Comparison of ENCODE assay signal across 13 cellular contexts in genomic region chr3:155026999-155027591, GRCh38. TPM values are rescaled to one million over a fixed set of nuclear protein-coding genes. Genes with fewer than 3 reads are reported as not detected.
A peak's percentile ranks its signal among the peaks of the same experiment; 100 is the strongest.
DNase-seq lines count a peak whose midpoint lies in the region; ATAC-seq and TF ChIP-seq lines count a peak whose summit lies in the region.
"Had no signal": no experiment of that assay in that cellular context is flagged by ENCODE, and none has a peak within 500 bp of the region (broad histone marks: within the 10 kb centered on the region; RNA-seq: fewer than 3 reads in every experiment).

No MANE protein-coding gene starts in this region.

- peaks cover 19% of the 10 kb centered on the region for H3K36me3 Mint-ChIP-seq in WTC11

- H3K27ac ChIP-seq in HUES6 (ENCODE audit: low read depth, low read length) (peak overlapping the region; percentile 38; the same call in 1 of the 2 replicates), lower lobe of right lung (peak overlapping the region; percentile 36)

- POLR2A ChIA-PET in AG04449 (lab: Yijun Ruan, JAX): no interaction called here
- POLR2A ChIA-PET in WTC11 (lab: Charles Lee): no interaction called here

- CTCF ChIA-PET in AG04449 (lab: Yijun Ruan, JAX): no interaction called here
- CTCF ChIA-PET in WTC11 (lab: Charles Lee): interaction anchor here (0.6 kb wide), 1 partner anchor 600 kb away, joined by 3 read pairs; no protein-coding TSS in a partner anchor

- ATAC-seq in WTC11: peak; percentile 51
- ATAC-seq in lower lobe of right lung: peak; percentile 68 to 77
- ATAC-seq in HG03520 (IDR thresholded peaks at IDR 0.05; ENCODE audit: unreplicated experiment): no peak
- no peak for ATAC-seq in GM19463 (IDR thresholded peaks at IDR 0.05; ENCODE audit: unreplicated experiment)
- ATAC-seq: activated T-cell treated with anti-CD3 and anti-CD28 coated beads, Interleukin-2, amount 50 U/mL, for 4 hours had no signal

- H3K4me3 Mint-ChIP-seq in WTC11: no peak overlapping the region
- H3K4me3 Mint-ChIP-seq: activated T-cell treated with anti-CD3 and anti-CD28 coated beads, Interleukin-2, amount 50 U/mL, for 4 hours; CD4-positive, alpha-beta T cell had no signal

- peaks cover 22% of the 10 kb centered on the region for H3K9me3 Mint-ChIP-seq in WTC11

- H3K9me3 ChIP-seq in HUES6 (ENCODE audit: control insufficient read depth, insufficient read depth, low read depth, low read length) (peaks cover 4% of the 10 kb centered on the region), lower lobe of right lung (no peaks in the 10 kb centered on the region)

- intact Hi-C loops in lower lobe of right lung (cut with DNase I): no loop called here
- intact Hi-C loops in posterior vena cava (cut with DNase I): no loop called here

- no peak overlapping the region for H3K9ac ChIP-seq in HUES6 (ENCODE audit: low read length)

- DNase-seq in AG04449 (ENCODE audit: low read depth, low spot score) (peak; percentile 26), WTC11 (ENCODE audit: low spot score) (no peak), lower lobe of right lung (no peak), NCI-H187 treated with DMSO at 0.1 percent for 48 hours (lab: John Stamatoyannopoulos, UW) (no peak), posterior vena cava (ENCODE audit: low spot score) (no peak)
- DNase-seq: activated T-cell treated with anti-CD3 and anti-CD28 coated beads, Interleukin-2, amount 50 U/mL, for 4 hours; CD4-positive, alpha-beta T cell; GOT3; NCI-H446 had no signal

- no peak overlapping the region; the same call in 1 of the 2 replicates for H3K27ac Mint-ChIP-seq in WTC11
- H3K27ac Mint-ChIP-seq: CD4-positive, alpha-beta T cell had no signal

- H3K27me3 Mint-ChIP-seq in WTC11 (ENCODE audit: low read depth): no peaks in the 10 kb centered on the region
- H3K27me3 Mint-ChIP-seq: CD4-positive, alpha-beta T cell had no signal

- no peaks in the 10 kb centered on the region for H3K27me3 ChIP-seq in HUES6 (ENCODE audit: control insufficient read depth, insufficient read depth, low read length)
- no peaks in the 10 kb centered on the region for H3K27me3 ChIP-seq in lower lobe of right lung (ENCODE audit: low read depth)

- TF ChIP-seq CTCF in AG04449 (IDR thresholded peaks at IDR 0.05; ENCODE audit: insufficient read depth, low read length, missing control alignments) (no peak), WTC11 (IDR thresholded peaks at IDR 0.05) (no peak), lower lobe of right lung (IDR thresholded peaks at IDR 0.05) (no peak)

- peaks cover 27% of the 10 kb centered on the region for H3K4me1 Mint-ChIP-seq in WTC11

- H3K36me3 ChIP-seq in HUES6 (ENCODE audit: control insufficient read depth, insufficient read depth, low read length) (no peaks in the 10 kb centered on the region), lower lobe of right lung (no peaks in the 10 kb centered on the region)

- H3K4me1 ChIP-seq in HUES6 (ENCODE audit: control insufficient read depth, insufficient read depth, low read length) (peaks cover 4% of the 10 kb centered on the region; the same call in 1 of the 2 replicates), lower lobe of right lung (peaks cover 3% of the 10 kb centered on the region)

- H3K4me3 ChIP-seq in AG04449 (ENCODE audit: low read depth, low read length) (no peak overlapping the region), HUES6 (ENCODE audit: low read depth, low read length) (no peak overlapping the region), lower lobe of right lung (no peak overlapping the region)

TF ChIP-seq in WTC11, 78 proteins besides CTCF, POLR2A, EP300 and RAD21:
- TF ChIP-seq SOX15 (CRISPR knock-in tag; IDR thresholded peaks at IDR 0.05): 0 out of 2 replicates have a peak, but pooled peaks have one; percentile 27
- no peak for TF ChIP-seq ZNF512 (CRISPR knock-in tag; IDR thresholded peaks at IDR 0.05; ENCODE audit: borderline replicate concordance)

RNA-seq across cellular contexts. Expression of gene MME, which starts 53.0 kb away (rescaled TPM):
- total RNA-seq in WTC11 (2021) (23.7 to 24.4 TPM (median 23.9 TPM) in 3 replicates), lower lobe of right lung (85.4 TPM), posterior vena cava (1 to 10 TPM; 1.1 to 3.2 TPM)
- total RNA-seq: T-helper 2 cell treated with Interferon-gamma antibody and Interleukin-4, amounts not matched to agents 100 ng/mL and 5 ng/mL, for 36 hours had no signal

Comparison
In these comparisons a context has a peak if more than half of its experiments do, and no peak if none do; other contexts are left out.
1. ATAC-seq: peak in WTC11 (single experiment) and lower lobe of right lung (2 of 2); none in HG03520 (single experiment) and GM19463 (single experiment).